In genomic region chr14:57712101-57712500, GRCh38 we compare ENCODE assay signal across 17 cellular contexts.
DNase-seq lines count a peak whose midpoint lies in the region; FAIRE-seq lines count a peak whose summit lies in the region.
"Had no signal": no experiment of that assay in that cellular context is flagged by ENCODE, and none has a peak within 500 bp of the region (broad histone marks: within the 10 kb centered on the region; RNA-seq: fewer than 3 reads in every experiment).

No MANE protein-coding gene starts in this region.

- peak; percentile 45 for DNase-seq in G401 (ENCODE audit: low spot score)
- DNase-seq in HTR-8/SVneo (ENCODE audit: insufficient read length, low spot score) = no peak
- DNase-seq in cerebellum (ENCODE audit: low spot score) = peak; percentile 14
- peak; percentile 5 to 10 for DNase-seq in lung microvascular endothelial cell (ENCODE audit: low read depth in 2 of 2)
- no peak for DNase-seq in foreskin melanocyte
- DNase-seq in NK-92 (lab: John Stamatoyannopoulos, UW; ENCODE audit: unreplicated experiment) = no peak
- no peak for DNase-seq in SKM-1 (lab: John Stamatoyannopoulos, UW; ENCODE audit: unreplicated experiment)
- DNase-seq: activated B cell treated with CpG ODN at 0.5 μM for 24 hours; activated CD4-positive, alpha-beta T cell treated with anti-CD3 and anti-CD28 coated beads, Interleukin-2, amount 50 U/mL, for 48 hours; activated gamma-delta T cell treated with Interleukin-2 at 50 U/mL for 16 hours; CD8-positive, alpha-beta memory T cell; H7; left colon; NCI-H1105; NCI-H748 treated with DMSO at 0.1 percent for 48 hours; Peyer's patch; posterior cingulate gyrus had no signal

- in situ Hi-C loops in G401 (cut with HindIII; ENCODE audit: low sequenced_read_pairs) = no loop called here

- peak; percentile 73 for FAIRE-seq in HTR-8/SVneo (lab: Jason Lieb, UNC)

Comparison
In these comparisons a context has a peak if more than half of its experiments do, and no peak if none do; other contexts are left out.
1. DNase-seq: peak in G401 (single experiment), cerebellum (single experiment) and lung microvascular endothelial cell (2 of 2); none in HTR-8/SVneo (single experiment), foreskin melanocyte (single experiment), NK-92 (single experiment) and SKM-1 (single experiment).